32 cellular contexts compared by ENCODE assay signal in the genomic region with DNA sequence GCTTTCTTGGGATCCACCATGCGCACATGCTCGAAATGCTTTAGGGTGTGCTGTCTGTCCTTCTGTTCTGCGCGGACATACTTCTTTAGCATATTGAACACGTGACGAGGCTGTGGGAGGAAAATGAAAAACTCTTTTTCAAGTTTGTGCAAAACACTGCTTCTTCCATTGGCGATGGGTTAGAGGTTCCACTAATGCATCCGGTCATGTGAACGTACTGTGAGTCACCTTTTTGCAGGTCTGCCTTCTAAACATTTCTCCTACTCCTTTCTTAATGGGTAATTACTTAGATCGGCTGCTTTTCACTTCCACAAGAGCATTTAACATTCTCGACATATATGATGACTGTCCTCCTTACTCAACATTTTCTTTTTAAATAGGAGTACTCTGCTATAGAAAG.
"Had no signal": no experiment of that assay in that cellular context is flagged by ENCODE, and none has a peak within 500 bp of the region (broad histone marks: within the 10 kb centered on the region; RNA-seq: fewer than 3 reads in every experiment).

No MANE protein-coding gene starts in this region.

- H3K4me3 ChIP-seq: cardiac muscle cell, SJSA1 had no signal

- H3K4me2 ChIP-seq: KMS-11, SK-N-SH had no signal

- H3K27ac Mint-ChIP-seq: activated CD8-positive, alpha-beta T cell treated with anti-CD3 and anti-CD28 coated beads for 36 hours; activated naive CD4-positive, alpha-beta T cell treated with anti-CD3 and anti-CD28 coated beads, Interleukin-2, amount 50 U/mL, for 24 hours; activated naive CD8-positive, alpha-beta T cell treated with anti-CD3 and anti-CD28 coated beads, Interleukin-2, amount 10 ng/mL, durations not matched to agents 7 days and 5 days; activated T-cell treated with anti-CD3 and anti-CD28 coated beads, Interleukin-2, amount 50 U/mL, for 72 hours; activated T-helper 2 cell treated with anti-CD3 and anti-CD28 coated beads, Interferon-gamma antibody, Interleukin-2, Interleukin-4, amounts not matched to agents 10 μg/mL and 5 μg/mL and 100 μg/mL, durations not matched to agents 14 hours and 24 hours and 36 hours; T-helper 1 cell treated with Interleukin-12 subunit alpha and Interleukin-12 subunit beta and Interleukin-4 antibody, amounts not matched to agents 30 μg/mL and 1 μg/mL, for 36 hours; T-helper 2 cell treated with Interferon-gamma antibody and Interleukin-4, amounts not matched to agents 5 μg/mL and 100 μg/mL, for 36 hours had no signal

- H3K27ac ChIP-seq: brain microvascular endothelial cell, cardiac muscle cell, KMS-11, SJSA1, VCaP had no signal

- H3K4me1 Mint-ChIP-seq: activated naive CD4-positive, alpha-beta T cell treated with anti-CD3 and anti-CD28 coated beads, Interleukin-2, amount 50 U/mL, for 24 hours; activated naive CD8-positive, alpha-beta T cell treated with anti-CD3 and anti-CD28 coated beads, Interleukin-2, amount 10 ng/mL, durations not matched to agents 7 days and 5 days; central memory CD8-positive, alpha-beta T cell had no signal

- H3K9ac ChIP-seq: KMS-11, SK-N-SH had no signal

- FAIRE-seq: TTC549 had no signal

- H3K27me3 ChIP-seq: brain microvascular endothelial cell, cardiac muscle cell, SJSA1 had no signal

- DNase-seq: activated CD4-positive, alpha-beta T cell treated with anti-CD3 and anti-CD28 coated beads for 1 hour; activated CD4-positive, alpha-beta T cell treated with anti-CD3 and anti-CD28 coated beads for 48 hours; activated CD4-positive, alpha-beta T cell treated with anti-CD3 and anti-CD28 coated beads, Interleukin-2, amount 50 U/mL, for 4 hours; activated CD4-positive, CD25-positive, alpha-beta regulatory T cell; activated CD8-positive, alpha-beta T cell treated with anti-CD3 and anti-CD28 coated beads for 36 hours; activated gamma-delta T cell; activated naive CD4-positive, alpha-beta T cell treated with Interleukin-2 at 50 U/mL for 16 hours; activated naive CD8-positive, alpha-beta T cell treated with anti-CD3 and anti-CD28 coated beads, Interleukin-2, amount 10 ng/mL, durations not matched to agents 7 days and 5 days; activated T-cell treated with anti-CD3 and anti-CD28 coated beads, Interleukin-2, amount 50 U/mL, for 1 hour; activated T-cell treated with anti-CD3 and anti-CD28 coated beads, Interleukin-2, amount 50 U/mL, for 72 hours; brain microvascular endothelial cell; NCI-H1105; NCI-H1417 treated with DMSO at 0.1 percent for 48 hours; NCI-H187 treated with DMSO at 0.1 percent for 48 hours; NCI-H2081; NCI-H2171 treated with DMSO at 0.1 percent for 48 hours; NCI-H2227 treated with DMSO at 0.1 percent for 48 hours; NCI-H446 treated with DMSO at 0.1 percent for 48 hours; NCI-H524; NCI-H69; SHP77 treated with DMSO at 0.1 percent for 48 hours; SK-N-SH had no signal

- H3K4me1 ChIP-seq: SJSA1 had no signal

- H3K27me3 Mint-ChIP-seq: activated CD8-positive, alpha-beta T cell treated with anti-CD3 and anti-CD28 coated beads for 36 hours; activated naive CD4-positive, alpha-beta T cell treated with anti-CD3 and anti-CD28 coated beads, Interleukin-2, amount 50 U/mL, for 24 hours; activated naive CD8-positive, alpha-beta T cell treated with anti-CD3 and anti-CD28 coated beads, Interleukin-2, amount 10 ng/mL, durations not matched to agents 7 days and 5 days; central memory CD8-positive, alpha-beta T cell had no signal

- H3K9me3 ChIP-seq: SJSA1, SK-N-SH had no signal

- H3K9me3 Mint-ChIP-seq: activated CD8-positive, alpha-beta T cell treated with anti-CD3 and anti-CD28 coated beads for 36 hours; activated naive CD4-positive, alpha-beta T cell treated with anti-CD3 and anti-CD28 coated beads, Interleukin-2, amount 50 U/mL, for 24 hours; activated naive CD8-positive, alpha-beta T cell treated with anti-CD3 and anti-CD28 coated beads, Interleukin-2, amount 10 ng/mL, durations not matched to agents 7 days and 5 days; activated T-cell treated with anti-CD3 and anti-CD28 coated beads, Interleukin-2, amount 50 U/mL, for 72 hours; activated T-helper 2 cell treated with anti-CD3 and anti-CD28 coated beads, Interferon-gamma antibody, Interleukin-2, Interleukin-4, amounts not matched to agents 10 μg/mL and 5 μg/mL and 100 μg/mL, durations not matched to agents 14 hours and 24 hours and 36 hours; central memory CD8-positive, alpha-beta T cell; T-helper 1 cell treated with Interleukin-12 subunit alpha and Interleukin-12 subunit beta and Interleukin-4 antibody, amounts not matched to agents 30 μg/mL and 1 μg/mL, for 36 hours; T-helper 2 cell treated with Interferon-gamma antibody and Interleukin-4, amounts not matched to agents 5 μg/mL and 100 μg/mL, for 36 hours had no signal

- H3K4me3 Mint-ChIP-seq: activated CD8-positive, alpha-beta T cell treated with anti-CD3 and anti-CD28 coated beads for 36 hours; activated naive CD4-positive, alpha-beta T cell treated with anti-CD3 and anti-CD28 coated beads, Interleukin-2, amount 50 U/mL, for 24 hours; activated naive CD8-positive, alpha-beta T cell treated with anti-CD3 and anti-CD28 coated beads, Interleukin-2, amount 10 ng/mL, durations not matched to agents 7 days and 5 days; activated T-cell treated with anti-CD3 and anti-CD28 coated beads, Interleukin-2, amount 50 U/mL, for 72 hours; central memory CD8-positive, alpha-beta T cell; T-helper 1 cell treated with Interleukin-12 subunit alpha and Interleukin-12 subunit beta and Interleukin-4 antibody, amounts not matched to agents 30 μg/mL and 1 μg/mL, for 36 hours; T-helper 2 cell treated with Interferon-gamma antibody and Interleukin-4, amounts not matched to agents 5 μg/mL and 100 μg/mL, for 36 hours had no signal
